ENCODE assay signal across 8 cellular contexts in genomic region chr6:11410539-11411307, GRCh38.
A peak's percentile ranks its signal among the peaks of the same experiment; 100 is the strongest.
DNase-seq lines count a peak whose midpoint lies in the region; ATAC-seq lines count a peak whose summit lies in the region.

No MANE protein-coding gene starts in this region.

- no peak overlapping the region for H3K27ac Mint-ChIP-seq in stimulated activated naive CD8-positive, alpha-beta T cell treated with anti-CD3 and anti-CD28 coated beads, Interleukin-15, amount 100 ng/mL, for 72 hours

- no peaks in the 10 kb centered on the region for H3K9me3 Mint-ChIP-seq in activated T-cell treated with anti-CD3 and anti-CD28 coated beads, Interleukin-2, amount 50 U/mL, for 4 hours
- H3K9me3 Mint-ChIP-seq in stimulated activated naive CD8-positive, alpha-beta T cell treated with anti-CD3 and anti-CD28 coated beads, Interleukin-15, amount 100 ng/mL, for 72 hours, result peaks cover 0 to 6% of the 10 kb centered on the region in 2 donors

- DNase-seq in activated naive CD4-positive, alpha-beta T cell treated with Interleukin-2 at 50 U/mL for 16 hours, result peak; percentile 38
- DNase-seq in activated naive CD4-positive, alpha-beta T cell treated with anti-CD3 and anti-CD28 coated beads, Interleukin-2, amount 50 U/mL, for 16 hours, result no peak
- no peak for DNase-seq in activated T-cell treated with anti-CD3 and anti-CD28 coated beads, Interleukin-2, amount 50 U/mL, for 4 hours
- DNase-seq in stimulated activated naive CD8-positive, alpha-beta T cell treated with anti-CD3 and anti-CD28 coated beads, Interleukin-15, amount 100 ng/mL, for 72 hours, result peak in 1 of 2 donors; percentile 24
- DNase-seq in iPS-NIHi7 (ENCODE audit: extremely low spot score) (no peak), NCI-H1092 treated with DMSO at 0.1 percent for 48 hours (lab: John Stamatoyannopoulos, UW) (no peak)

- H3K4me1 Mint-ChIP-seq in activated T-cell treated with anti-CD3 and anti-CD28 coated beads, Interleukin-2, amount 50 U/mL, for 4 hours (ENCODE audit: low read depth), result peaks cover 41% of the 10 kb centered on the region
- H3K4me1 Mint-ChIP-seq in stimulated activated naive CD8-positive, alpha-beta T cell treated with anti-CD3 and anti-CD28 coated beads, Interleukin-15, amount 100 ng/mL, for 72 hours, result peaks cover 57% of the 10 kb centered on the region

- H3K4me3 Mint-ChIP-seq in activated T-cell treated with anti-CD3 and anti-CD28 coated beads, Interleukin-2, amount 50 U/mL, for 4 hours, result no peak overlapping the region
- H3K4me3 Mint-ChIP-seq in stimulated activated naive CD8-positive, alpha-beta T cell treated with anti-CD3 and anti-CD28 coated beads, Interleukin-15, amount 100 ng/mL, for 72 hours, result no peak overlapping the region

- no peaks in the 10 kb centered on the region for H3K27me3 Mint-ChIP-seq in activated T-cell treated with anti-CD3 and anti-CD28 coated beads, Interleukin-2, amount 50 U/mL, for 4 hours (ENCODE audit: low read depth)
- H3K27me3 Mint-ChIP-seq in stimulated activated naive CD8-positive, alpha-beta T cell treated with anti-CD3 and anti-CD28 coated beads, Interleukin-15, amount 100 ng/mL, for 72 hours, result no peaks in the 10 kb centered on the region

- ATAC-seq in HG02798 (IDR thresholded peaks at IDR 0.05; ENCODE audit: poor library complexity, unreplicated experiment) (peak; percentile 34), HG03469 (IDR thresholded peaks at IDR 0.05; ENCODE audit: unreplicated experiment) (no peak)
- peak; percentile 64 to 68 for ATAC-seq in activated T-cell treated with anti-CD3 and anti-CD28 coated beads, Interleukin-2, amount 50 U/mL, for 4 hours
- peak; percentile 70 for ATAC-seq in stimulated activated naive CD8-positive, alpha-beta T cell treated with anti-CD3 and anti-CD28 coated beads, Interleukin-15, amount 100 ng/mL, for 72 hours

- H3K36me3 Mint-ChIP-seq in activated T-cell treated with anti-CD3 and anti-CD28 coated beads, Interleukin-2, amount 50 U/mL, for 4 hours (ENCODE audit: insufficient read depth), result no peaks in the 10 kb centered on the region
